22 cellular contexts compared by ENCODE assay signal in the genomic region with DNA sequence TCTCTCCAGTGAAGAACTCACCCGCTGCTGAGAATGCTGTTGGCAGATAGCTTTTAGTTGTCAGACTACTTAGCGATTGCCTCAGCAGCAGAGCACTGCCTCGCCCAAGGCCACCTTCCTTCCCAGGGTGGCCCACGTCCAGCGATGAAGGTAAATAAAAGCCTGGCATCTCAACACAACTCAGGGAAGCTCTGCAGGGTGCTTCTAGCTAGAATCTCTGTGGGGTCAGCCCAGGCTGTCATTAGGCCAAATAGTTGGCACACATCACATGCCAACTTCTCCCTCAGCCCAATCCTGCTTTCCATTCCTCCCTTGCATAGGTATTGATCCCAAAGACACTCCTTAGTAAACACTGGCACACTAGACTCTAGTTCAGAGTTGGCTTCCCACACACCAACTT.
"Had no signal": no experiment of that assay in that cellular context is flagged by ENCODE, and none has a peak within 500 bp of the region (broad histone marks: within the 10 kb centered on the region; RNA-seq: fewer than 3 reads in every experiment).

No MANE protein-coding gene starts in this region.

- DNase-seq: cortex of kidney; effector CD8-positive, alpha-beta T cell; effector memory CD8-positive, alpha-beta T cell; endodermal cell; erythroblast; esophagus squamous epithelium; foreskin fibroblast; foreskin melanocyte; gastrocnemius medialis; glutamatergic neuron; head of caudate nucleus; heart right ventricle; hippocampal formation; left cardiac atrium; left lung; left ventricle myocardium superior; lower lobe of right lung; mesenchymal stem cell; mucosa of descending colon; naive thymus-derived CD4-positive, alpha-beta T cell; natural killer cell had no signal

- H3K27ac ChIP-seq: epithelial cell of prostate, esophagus squamous epithelium, gastrocnemius medialis, heart right ventricle, left lung, lower lobe of right lung had no signal
